21 cellular contexts compared by ENCODE assay signal in genomic region chr20:4604580-4604979, GRCh38.
"Had no signal": no experiment of that assay in that cellular context is flagged by ENCODE, and none has a peak within 500 bp of the region (broad histone marks: within the 10 kb centered on the region; RNA-seq: fewer than 3 reads in every experiment).

No MANE protein-coding gene starts in this region.

- H3K27ac ChIP-seq: ascending aorta, right atrium auricular region had no signal

- H3K9me3 Mint-ChIP-seq: activated naive CD8-positive, alpha-beta T cell treated with anti-CD3 and anti-CD28 coated beads, Interleukin-2, amount 50 U/mL, for 24 hours; activated T-helper 17 cell treated with anti-CD3 and anti-CD28 coated beads, Interleukin-2, amount 50 U/mL, for 72 hours; endodermal cell; naive thymus-derived CD8-positive, alpha-beta T cell; T-cell had no signal

- H3K36me3 Mint-ChIP-seq: naive thymus-derived CD8-positive, alpha-beta T cell; T-cell had no signal

- ATAC-seq: activated naive CD8-positive, alpha-beta T cell treated with anti-CD3 and anti-CD28 coated beads, Interleukin-2, amount 50 U/mL, for 24 hours; activated T-helper 17 cell treated with anti-CD3 and anti-CD28 coated beads, Interleukin-2, amount 50 U/mL, for 72 hours; left lobe of liver; naive thymus-derived CD8-positive, alpha-beta T cell; T-cell had no signal

- H3K27ac Mint-ChIP-seq: activated naive CD8-positive, alpha-beta T cell treated with anti-CD3 and anti-CD28 coated beads, Interleukin-2, amount 50 U/mL, for 24 hours; activated T-helper 17 cell treated with anti-CD3 and anti-CD28 coated beads, Interleukin-2, amount 50 U/mL, for 72 hours; endodermal cell; T-cell had no signal

- H3K27me3 ChIP-seq: ascending aorta, right atrium auricular region had no signal

- H3K4me1 ChIP-seq: right atrium auricular region had no signal

- H3K9me3 ChIP-seq: ascending aorta, mucosa of descending colon, right atrium auricular region, stomach had no signal

- H3K36me3 ChIP-seq: ascending aorta, right atrium auricular region, stomach had no signal

- FAIRE-seq: bronchial epithelial cell had no signal

- H3K4me1 Mint-ChIP-seq: activated naive CD8-positive, alpha-beta T cell treated with anti-CD3 and anti-CD28 coated beads, Interleukin-2, amount 50 U/mL, for 24 hours; endodermal cell; T-cell had no signal

- DNase-seq: activated CD4-positive, alpha-beta T cell treated with anti-CD3 and anti-CD28 coated beads for 1 hour; activated CD4-positive, alpha-beta T cell treated with anti-CD3 and anti-CD28 coated beads, Interleukin-2, amount 50 U/mL, for 4 hours; activated naive CD4-positive, alpha-beta T cell treated with Interleukin-2 at 50 U/mL for 16 hours; activated naive CD8-positive, alpha-beta T cell treated with anti-CD3 and anti-CD28 coated beads, Interleukin-2, amount 50 U/mL, for 24 hours; activated T-cell treated with anti-CD3 and anti-CD28 coated beads for 4 hours; dermis blood vessel endothelial cell; endodermal cell; erythroblast; islet precursor cell; mammary epithelial cell; mucosa of descending colon; naive thymus-derived CD8-positive, alpha-beta T cell; stomach; T-cell; T1000; trophoblast cell had no signal

- H3K4me3 ChIP-seq: ascending aorta, mucosa of descending colon, right atrium auricular region, stomach had no signal

- H3K4me3 Mint-ChIP-seq: activated naive CD8-positive, alpha-beta T cell treated with anti-CD3 and anti-CD28 coated beads, Interleukin-2, amount 50 U/mL, for 24 hours; activated T-helper 17 cell treated with anti-CD3 and anti-CD28 coated beads, Interleukin-2, amount 50 U/mL, for 72 hours; endodermal cell; naive thymus-derived CD8-positive, alpha-beta T cell; T-cell had no signal
